Comparison of ENCODE assay signal across 1 cellular context in genomic region chr4:143335979-143336827, GRCh38.
TF ChIP-seq lines count a peak whose summit lies in the region.

No MANE protein-coding gene starts in this region.

TF ChIP-seq in HEK293, 187 proteins besides CTCF, POLR2A, EP300 and RAD21 (continued from another document and continues in another):
- TF ChIP-seq, protein P1, sequence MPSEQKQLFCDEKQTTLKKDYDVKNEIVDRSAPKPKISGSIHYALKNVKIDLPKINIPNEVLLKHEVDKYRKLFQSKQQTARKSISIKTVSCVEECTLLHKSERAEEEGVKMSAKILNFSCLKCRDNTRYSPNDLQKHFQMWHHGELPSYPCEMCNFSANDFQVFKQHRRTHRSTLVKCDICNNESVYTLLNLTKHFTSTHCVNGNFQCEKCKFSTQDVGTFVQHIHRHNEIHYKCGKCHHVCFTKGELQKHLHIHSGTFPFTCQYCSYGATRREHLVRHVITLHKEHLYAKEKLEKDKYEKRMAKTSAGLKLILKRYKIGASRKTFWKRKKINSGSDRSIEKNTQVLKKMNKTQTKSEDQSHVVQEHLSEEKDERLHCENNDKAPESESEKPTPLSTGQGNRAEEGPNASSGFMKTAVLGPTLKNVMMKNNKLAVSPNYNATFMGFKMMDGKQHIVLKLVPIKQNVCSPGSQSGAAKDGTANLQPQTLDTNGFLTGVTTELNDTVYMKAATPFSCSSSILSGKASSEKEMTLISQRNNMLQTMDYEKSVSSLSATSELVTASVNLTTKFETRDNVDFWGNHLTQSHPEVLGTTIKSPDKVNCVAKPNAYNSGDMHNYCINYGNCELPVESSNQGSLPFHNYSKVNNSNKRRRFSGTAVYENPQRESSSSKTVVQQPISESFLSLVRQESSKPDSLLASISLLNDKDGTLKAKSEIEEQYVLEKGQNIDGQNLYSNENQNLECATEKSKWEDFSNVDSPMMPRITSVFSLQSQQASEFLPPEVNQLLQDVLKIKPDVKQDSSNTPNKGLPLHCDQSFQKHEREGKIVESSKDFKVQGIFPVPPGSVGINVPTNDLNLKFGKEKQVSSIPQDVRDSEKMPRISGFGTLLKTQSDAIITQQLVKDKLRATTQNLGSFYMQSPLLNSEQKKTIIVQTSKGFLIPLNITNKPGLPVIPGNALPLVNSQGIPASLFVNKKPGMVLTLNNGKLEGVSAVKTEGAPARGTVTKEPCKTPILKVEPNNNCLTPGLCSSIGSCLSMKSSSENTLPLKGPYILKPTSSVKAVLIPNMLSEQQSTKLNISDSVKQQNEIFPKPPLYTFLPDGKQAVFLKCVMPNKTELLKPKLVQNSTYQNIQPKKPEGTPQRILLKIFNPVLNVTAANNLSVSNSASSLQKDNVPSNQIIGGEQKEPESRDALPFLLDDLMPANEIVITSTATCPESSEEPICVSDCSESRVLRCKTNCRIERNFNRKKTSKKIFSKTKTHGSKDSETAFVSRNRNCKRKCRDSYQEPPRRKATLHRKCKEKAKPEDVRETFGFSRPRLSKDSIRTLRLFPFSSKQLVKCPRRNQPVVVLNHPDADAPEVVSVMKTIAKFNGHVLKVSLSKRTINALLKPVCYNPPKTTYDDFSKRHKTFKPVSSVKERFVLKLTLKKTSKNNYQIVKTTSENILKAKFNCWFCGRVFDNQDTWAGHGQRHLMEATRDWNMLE (tag by site-specific recombination; conservative IDR thresholded peaks at IDR 0.05; ENCODE audit: low read depth) = no peak
- TF ChIP-seq ZNF335 (tag by site-specific recombination; conservative IDR thresholded peaks at IDR 0.05) = peak; percentile 28
- TF ChIP-seq ZNF555 (tag by site-specific recombination; conservative IDR thresholded peaks at IDR 0.05) = no peak
- TF ChIP-seq KLF8 (tag by site-specific recombination; IDR thresholded peaks at IDR 0.05) = peak; percentile 80; the same call in 1 of the 2 replicates
- no peak for TF ChIP-seq ZBTB6 (tag by site-specific recombination; IDR thresholded peaks at IDR 0.05)
- TF ChIP-seq, protein P2, sequence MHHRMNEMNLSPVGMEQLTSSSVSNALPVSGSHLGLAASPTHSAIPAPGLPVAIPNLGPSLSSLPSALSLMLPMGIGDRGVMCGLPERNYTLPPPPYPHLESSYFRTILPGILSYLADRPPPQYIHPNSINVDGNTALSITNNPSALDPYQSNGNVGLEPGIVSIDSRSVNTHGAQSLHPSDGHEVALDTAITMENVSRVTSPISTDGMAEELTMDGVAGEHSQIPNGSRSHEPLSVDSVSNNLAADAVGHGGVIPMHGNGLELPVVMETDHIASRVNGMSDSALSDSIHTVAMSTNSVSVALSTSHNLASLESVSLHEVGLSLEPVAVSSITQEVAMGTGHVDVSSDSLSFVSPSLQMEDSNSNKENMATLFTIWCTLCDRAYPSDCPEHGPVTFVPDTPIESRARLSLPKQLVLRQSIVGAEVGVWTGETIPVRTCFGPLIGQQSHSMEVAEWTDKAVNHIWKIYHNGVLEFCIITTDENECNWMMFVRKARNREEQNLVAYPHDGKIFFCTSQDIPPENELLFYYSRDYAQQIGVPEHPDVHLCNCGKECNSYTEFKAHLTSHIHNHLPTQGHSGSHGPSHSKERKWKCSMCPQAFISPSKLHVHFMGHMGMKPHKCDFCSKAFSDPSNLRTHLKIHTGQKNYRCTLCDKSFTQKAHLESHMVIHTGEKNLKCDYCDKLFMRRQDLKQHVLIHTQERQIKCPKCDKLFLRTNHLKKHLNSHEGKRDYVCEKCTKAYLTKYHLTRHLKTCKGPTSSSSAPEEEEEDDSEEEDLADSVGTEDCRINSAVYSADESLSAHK (tag by site-specific recombination; IDR thresholded peaks at IDR 0.05) = no peak; the same call in 1 of the 2 replicates
- no peak for TF ChIP-seq ZNF148 (tag by site-specific recombination; IDR thresholded peaks at IDR 0.05; ENCODE audit: borderline replicate concordance)
- no peak for TF ChIP-seq ZNF404 (tag by site-specific recombination; IDR thresholded peaks at IDR 0.05)
- TF ChIP-seq ZNF692 (tag by site-specific recombination; IDR thresholded peaks at IDR 0.05) = peak; percentile 45; the same call in 1 of the 2 replicates
- TF ChIP-seq ZNF426 (tag by site-specific recombination; IDR thresholded peaks at IDR 0.05) = no peak
- TF ChIP-seq YY1 (tag by site-specific recombination; IDR thresholded peaks at IDR 0.05) = no peak
- no peak for TF ChIP-seq ZBTB10 (tag by site-specific recombination; IDR thresholded peaks at IDR 0.05)
- TF ChIP-seq ZNF658 (tag by site-specific recombination; IDR thresholded peaks at IDR 0.05) = no peak
- no peak for TF ChIP-seq ZNF157 (tag by site-specific recombination; IDR thresholded peaks at IDR 0.05)
- TF ChIP-seq ZNF530 (tag by site-specific recombination; IDR thresholded peaks at IDR 0.05; ENCODE audit: low read depth) = no peak
- TF ChIP-seq PRDM10 (tag by site-specific recombination; IDR thresholded peaks at IDR 0.05) = no peak
- no peak for TF ChIP-seq SETDB1 (IDR thresholded peaks at IDR 0.05; ENCODE audit: insufficient read length, low read length)
- no peak for TF ChIP-seq ZNF571 (tag by site-specific recombination; IDR thresholded peaks at IDR 0.05)
- no peak for TF ChIP-seq PRDM2 (tag by site-specific recombination; IDR thresholded peaks at IDR 0.05; ENCODE audit: borderline replicate concordance)
- no peak for TF ChIP-seq ATF2 (tag by site-specific recombination; IDR thresholded peaks at IDR 0.05; ENCODE audit: low read depth)
